In genomic region chr7:20383351-20383750, GRCh38 we compare ENCODE assay signal across 25 cellular contexts. TPM values are rescaled to one million over a fixed set of nuclear protein-coding genes. Genes with fewer than 3 reads are reported as not detected.
"Had no signal": no experiment of that assay in that cellular context is flagged by ENCODE, and none has a peak within 500 bp of the region (broad histone marks: within the 10 kb centered on the region; RNA-seq: fewer than 3 reads in every experiment).

No MANE protein-coding gene starts in this region.

- H3K9me3 ChIP-seq: left ventricle myocardium inferior, pancreas, prostate gland, right atrium auricular region, right lobe of liver, stomach, testis, thyroid gland, transverse colon, upper lobe of right lung had no signal

- H3K4me3 Mint-ChIP-seq: memory B cell; naive thymus-derived CD8-positive, alpha-beta T cell; nephron; neural crest cell; stimulated activated naive B cell treated with anti-CD40 and anti-IgM and Interleukin-4, amounts not matched to agents 10 μg/mL and 1 μg/mL and 100 μg/mL, for 72 hours had no signal

- H3K79me2 ChIP-seq: hepatocyte had no signal

- H3K4me2 ChIP-seq: hepatocyte had no signal

- DNase-seq: islet precursor cell; left ventricle myocardium inferior; naive thymus-derived CD8-positive, alpha-beta T cell; nucleus accumbens; pancreas; posterior cingulate gyrus; right lobe of liver; stimulated activated CD4-positive, alpha-beta T cell treated with anti-CD3 and anti-CD28 coated beads, Interleukin-12 subunit alpha, Interleukin-12 subunit beta, amount 100 ng/mL, for 4 hours; stimulated activated CD4-positive, alpha-beta T cell treated with anti-CD3 and anti-CD28 coated beads, Interleukin-15, amount 100 ng/mL, for 24 hours; stimulated activated CD4-positive, alpha-beta T cell treated with anti-CD3 and anti-CD28 coated beads, Interleukin-2, amount 100 ng/mL, for 24 hours; stimulated activated CD4-positive, alpha-beta T cell treated with anti-CD3 and anti-CD28 coated beads, Interleukin-4, amount 100 ng/mL, for 1 hour; stimulated activated naive B cell treated with anti-CD40 and anti-IgM and Interleukin-4, amounts not matched to agents 10 μg/mL and 1 μg/mL and 100 μg/mL, for 72 hours; stimulated activated naive CD8-positive, alpha-beta T cell treated with anti-CD3 and anti-CD28 coated beads, Interleukin-15, Interleukin-2, amounts not matched to agents 100 U/mL and 50 U/mL, for 24 hours; stomach; testis; thyroid gland; transverse colon; upper lobe of right lung had no signal

- H3K27me3 Mint-ChIP-seq: naive thymus-derived CD8-positive, alpha-beta T cell had no signal

- H3K36me3 Mint-ChIP-seq: memory B cell; naive thymus-derived CD8-positive, alpha-beta T cell; stimulated activated naive B cell treated with anti-CD40 and anti-IgM and Interleukin-4, amounts not matched to agents 10 μg/mL and 1 μg/mL and 100 μg/mL, for 72 hours had no signal

- H3K27ac Mint-ChIP-seq: memory B cell; naive thymus-derived CD8-positive, alpha-beta T cell; nephron; stimulated activated naive B cell treated with anti-CD40 and anti-IgM and Interleukin-4, amounts not matched to agents 10 μg/mL and 1 μg/mL and 100 μg/mL, for 72 hours had no signal

- H3K36me3 ChIP-seq: left ventricle myocardium inferior, prostate gland, right atrium auricular region, right lobe of liver, upper lobe of right lung had no signal

- H3K9me3 Mint-ChIP-seq: memory B cell; naive thymus-derived CD8-positive, alpha-beta T cell; nephron; neural crest cell had no signal

- H2AFZ ChIP-seq: hepatocyte had no signal

- H3K4me1 ChIP-seq: left ventricle myocardium inferior, prostate gland, right atrium auricular region, right lobe of liver, stomach, testis, thyroid gland, transverse colon, upper lobe of right lung had no signal

- H3K4me1 Mint-ChIP-seq: memory B cell; naive thymus-derived CD8-positive, alpha-beta T cell; neural crest cell; stimulated activated naive B cell treated with anti-CD40 and anti-IgM and Interleukin-4, amounts not matched to agents 10 μg/mL and 1 μg/mL and 100 μg/mL, for 72 hours had no signal

- H3K27ac ChIP-seq: hepatocyte, left ventricle myocardium inferior, pancreas, prostate gland, right atrium auricular region, right lobe of liver, stomach, testis, thyroid gland, transverse colon, upper lobe of right lung had no signal

- ATAC-seq: naive thymus-derived CD8-positive, alpha-beta T cell; pancreas; right lobe of liver; stimulated activated naive B cell treated with anti-CD40 and anti-IgM and Interleukin-4, amounts not matched to agents 10 μg/mL and 1 μg/mL and 100 μg/mL, for 72 hours; stimulated activated naive CD8-positive, alpha-beta T cell treated with anti-CD3 and anti-CD28 coated beads, Interleukin-15, Interleukin-2, amounts not matched to agents 100 U/mL and 50 U/mL, for 24 hours; upper lobe of right lung had no signal

- H3K27me3 ChIP-seq: hepatocyte, pancreas, right atrium auricular region, right lobe of liver, stomach, testis, thyroid gland, transverse colon, upper lobe of right lung had no signal

- H3K4me3 ChIP-seq: hepatocyte, left ventricle myocardium inferior, lung, pancreas, prostate gland, right atrium auricular region, right lobe of liver, stomach, testis, thyroid gland, transverse colon, upper lobe of right lung had no signal

RNA-seq across cellular contexts. Expression of gene ITGB8, which starts 52.7 kb away (rescaled TPM):
- total RNA-seq: naive thymus-derived CD8-positive, alpha-beta T cell had no signal
- polyA plus RNA-seq: naive thymus-derived CD8-positive, alpha-beta T cell had no signal
